Comparison of ENCODE assay signal across 8 cellular contexts in the genomic region with DNA sequence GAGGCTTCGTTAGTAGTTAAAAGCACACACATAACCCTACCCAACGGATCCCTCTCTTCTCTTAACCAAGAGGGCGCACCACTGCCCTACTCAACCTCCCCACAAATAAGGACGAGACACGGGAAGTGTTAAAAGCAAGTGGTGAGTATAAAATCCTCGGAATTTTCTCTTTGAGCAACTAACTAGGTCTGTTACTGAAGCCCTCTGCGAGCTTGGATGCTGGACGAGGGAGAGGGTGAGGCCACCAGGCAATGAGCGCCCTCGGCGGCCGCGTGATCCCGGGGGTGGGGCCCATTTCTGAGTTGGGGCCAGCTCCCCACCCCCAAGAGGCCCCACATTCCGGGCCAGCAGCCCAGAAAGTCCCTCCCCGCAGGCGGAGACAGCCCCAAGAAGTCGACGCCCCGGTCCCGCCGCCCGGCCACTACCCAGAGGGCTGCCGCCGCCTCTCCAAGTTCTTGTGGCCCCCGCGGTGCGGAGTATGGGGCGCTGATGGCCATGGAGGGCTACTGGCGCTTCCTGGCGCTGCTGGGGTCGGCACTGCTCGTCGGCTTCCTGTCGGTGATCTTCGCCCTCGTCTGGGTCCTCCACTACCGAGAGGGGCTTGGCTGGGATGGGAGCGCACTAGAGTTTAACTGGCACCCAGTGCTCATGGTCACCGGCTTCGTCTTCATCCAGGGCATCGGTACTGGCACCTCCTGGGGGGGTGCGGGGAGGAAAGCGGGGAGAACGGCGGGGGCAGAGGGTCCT. TPM values are rescaled to one million over a fixed set of nuclear protein-coding genes. Genes with fewer than 3 reads are reported as not detected.
DNase-seq lines count a peak whose midpoint lies in the region; ATAC-seq and TF ChIP-seq lines count a peak whose summit lies in the region.

A gene with protein sequence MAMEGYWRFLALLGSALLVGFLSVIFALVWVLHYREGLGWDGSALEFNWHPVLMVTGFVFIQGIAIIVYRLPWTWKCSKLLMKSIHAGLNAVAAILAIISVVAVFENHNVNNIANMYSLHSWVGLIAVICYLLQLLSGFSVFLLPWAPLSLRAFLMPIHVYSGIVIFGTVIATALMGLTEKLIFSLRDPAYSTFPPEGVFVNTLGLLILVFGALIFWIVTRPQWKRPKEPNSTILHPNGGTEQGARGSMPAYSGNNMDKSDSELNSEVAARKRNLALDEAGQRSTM (plus strand): TSS at position 418 of the 747 bp plus-strand sequence. CDS start 72 bp downstream, at position 490.

- no peaks in the 10 kb centered on the region for H3K9me3 Mint-ChIP-seq in CD4-positive, alpha-beta T cell
- no peaks in the 10 kb centered on the region for H3K9me3 Mint-ChIP-seq in T-helper 1 cell treated with Interleukin-12 subunit alpha and Interleukin-12 subunit beta and Interleukin-4 antibody, amounts not matched to agents 30 μg/mL and 1 μg/mL, for 36 hours
- no peaks in the 10 kb centered on the region for H3K9me3 Mint-ChIP-seq in effector memory CD8-positive, alpha-beta T cell
- no peaks in the 10 kb centered on the region for H3K9me3 Mint-ChIP-seq in stimulated activated naive CD8-positive, alpha-beta T cell treated with anti-CD3 and anti-CD28 coated beads, Interleukin-15, amount 100 ng/mL, for 72 hours

- no peaks in the 10 kb centered on the region for H3K9me3 ChIP-seq in CD4-positive, alpha-beta T cell (ENCODE audit: control insufficient read depth, low read length)
- no peaks in the 10 kb centered on the region for H3K9me3 ChIP-seq in lower lobe of right lung

- peaks cover 36% of the 10 kb centered on the region for H3K27me3 ChIP-seq in CD4-positive, alpha-beta T cell (ENCODE audit: control insufficient read depth, insufficient read depth, low read length)
- no peaks in the 10 kb centered on the region for H3K27me3 ChIP-seq in lower lobe of right lung (ENCODE audit: low read depth)

- CTCF ChIA-PET in CD4-positive, alpha-beta T cell (lab: Charles Lee) = no interaction called here

- intact Hi-C loops in CD4-positive, alpha-beta T cell (cut with DNase I, micrococcal nuclease) = no loop called here
- intact Hi-C loops in lower lobe of right lung (cut with DNase I) = no loop called here

- no peak within 1 kb of the TSS for H3K27ac ChIP-seq in CD4-positive, alpha-beta T cell (ENCODE audit: low read depth, low read length)
- peak within 1 kb of the TSS; percentile 93 for H3K27ac ChIP-seq in lower lobe of right lung

- peaks cover 62% of the 10 kb centered on the region for H3K27me3 Mint-ChIP-seq in CD4-positive, alpha-beta T cell
- H3K27me3 Mint-ChIP-seq in T-helper 1 cell treated with Interleukin-12 subunit alpha and Interleukin-12 subunit beta and Interleukin-4 antibody, amounts not matched to agents 30 μg/mL and 1 μg/mL, for 36 hours (ENCODE audit: low read depth) = peaks cover 61% of the 10 kb centered on the region
- H3K27me3 Mint-ChIP-seq in effector memory CD8-positive, alpha-beta T cell = peaks cover 50 to 70% of the 10 kb centered on the region in 2 donors
- peaks cover 80% of the 10 kb centered on the region for H3K27me3 Mint-ChIP-seq in stimulated activated naive CD8-positive, alpha-beta T cell treated with anti-CD3 and anti-CD28 coated beads, Interleukin-15, amount 100 ng/mL, for 72 hours

- peaks cover 36% of the 10 kb centered on the region for H3K4me1 ChIP-seq in lower lobe of right lung

- ATAC-seq in CD4-positive, alpha-beta T cell (ENCODE audit: poor library complexity) = no peak
- peak; percentile 43 for ATAC-seq in GM19035 (IDR thresholded peaks at IDR 0.05; ENCODE audit: unreplicated experiment)
- ATAC-seq in HG03460 (IDR thresholded peaks at IDR 0.05; ENCODE audit: unreplicated experiment) = peak; percentile 43
- ATAC-seq in effector memory CD8-positive, alpha-beta T cell (replicated peaks) = peak; percentile 52
- ATAC-seq in lower lobe of right lung = peak; percentile 91 to 92
- peak; percentile 70 for ATAC-seq in stimulated activated naive CD8-positive, alpha-beta T cell treated with anti-CD3 and anti-CD28 coated beads, Interleukin-15, amount 100 ng/mL, for 72 hours

- no peak within 1 kb of the TSS for H3K27ac Mint-ChIP-seq in CD4-positive, alpha-beta T cell
- H3K27ac Mint-ChIP-seq in T-helper 1 cell treated with Interleukin-12 subunit alpha and Interleukin-12 subunit beta and Interleukin-4 antibody, amounts not matched to agents 30 μg/mL and 1 μg/mL, for 36 hours = no peak within 1 kb of the TSS
- no peak within 1 kb of the TSS for H3K27ac Mint-ChIP-seq in effector memory CD8-positive, alpha-beta T cell
- H3K27ac Mint-ChIP-seq in stimulated activated naive CD8-positive, alpha-beta T cell treated with anti-CD3 and anti-CD28 coated beads, Interleukin-15, amount 100 ng/mL, for 72 hours = peak within 1 kb of the TSS in 1 of 2 donors; percentile 74

- DNase-seq in CD4-positive, alpha-beta T cell = peak in 1 of 10 experiments; percentile 0
- no peak for DNase-seq in effector memory CD8-positive, alpha-beta T cell
- DNase-seq in lower lobe of right lung = peak; percentile 90
- DNase-seq in stimulated activated naive CD8-positive, alpha-beta T cell treated with anti-CD3 and anti-CD28 coated beads, Interleukin-15, amount 100 ng/mL, for 72 hours = peak; percentile 34 to 35
- DNase-seq in central memory CD4-positive, alpha-beta T cell = no peak

- H3K4me1 Mint-ChIP-seq in CD4-positive, alpha-beta T cell (ENCODE audit: low read depth) = peaks cover 9% of the 10 kb centered on the region
- peaks cover 7% of the 10 kb centered on the region for H3K4me1 Mint-ChIP-seq in T-helper 1 cell treated with Interleukin-12 subunit alpha and Interleukin-12 subunit beta and Interleukin-4 antibody, amounts not matched to agents 30 μg/mL and 1 μg/mL, for 36 hours (ENCODE audit: low read depth)
- peaks cover 4 to 5% of the 10 kb centered on the region in 2 donors for H3K4me1 Mint-ChIP-seq in effector memory CD8-positive, alpha-beta T cell (ENCODE audit: low read depth in 2 of 2)
- H3K4me1 Mint-ChIP-seq in stimulated activated naive CD8-positive, alpha-beta T cell treated with anti-CD3 and anti-CD28 coated beads, Interleukin-15, amount 100 ng/mL, for 72 hours = peaks cover 19% of the 10 kb centered on the region

- H3K36me3 ChIP-seq in lower lobe of right lung = no peaks in the 10 kb centered on the region

- POLR2A ChIA-PET in CD4-positive, alpha-beta T cell (lab: Charles Lee) = no interaction called here

- TF ChIP-seq CTCF in CD4-positive, alpha-beta T cell (IDR thresholded peaks at IDR 0.05) = no peak
- TF ChIP-seq CTCF in lower lobe of right lung (IDR thresholded peaks at IDR 0.05) = no peak

- no peaks in the 10 kb centered on the region for H3K36me3 Mint-ChIP-seq in CD4-positive, alpha-beta T cell (ENCODE audit: low read depth)
- H3K36me3 Mint-ChIP-seq in T-helper 1 cell treated with Interleukin-12 subunit alpha and Interleukin-12 subunit beta and Interleukin-4 antibody, amounts not matched to agents 30 μg/mL and 1 μg/mL, for 36 hours (ENCODE audit: low read depth) = no peaks in the 10 kb centered on the region
- H3K36me3 Mint-ChIP-seq in effector memory CD8-positive, alpha-beta T cell (ENCODE audit: insufficient read depth) = peaks cover 3% of the 10 kb centered on the region

- peak within 1 kb of the TSS; percentile 89 for H3K4me3 ChIP-seq in lower lobe of right lung

- peak within 1 kb of the TSS; percentile 69 for H3K4me3 Mint-ChIP-seq in CD4-positive, alpha-beta T cell
- peak within 1 kb of the TSS; percentile 81 for H3K4me3 Mint-ChIP-seq in T-helper 1 cell treated with Interleukin-12 subunit alpha and Interleukin-12 subunit beta and Interleukin-4 antibody, amounts not matched to agents 30 μg/mL and 1 μg/mL, for 36 hours
- peak within 1 kb of the TSS; percentile 58 to 80 for H3K4me3 Mint-ChIP-seq in effector memory CD8-positive, alpha-beta T cell
- peak within 1 kb of the TSS; percentile 88 to 91 for H3K4me3 Mint-ChIP-seq in stimulated activated naive CD8-positive, alpha-beta T cell treated with anti-CD3 and anti-CD28 coated beads, Interleukin-15, amount 100 ng/mL, for 72 hours

RNA-seq across cellular contexts. Expression of the gene that starts here (rescaled TPM):
- total RNA-seq in CD4-positive, alpha-beta T cell = under 1 TPM; 0.27 to 0.45 TPM
- 262 TPM for total RNA-seq in lower lobe of right lung

Comparison
In these comparisons a context has a peak if more than half of its experiments do, and no peak if none do; other contexts are left out.
1. RNA of the gene that starts here (total RNA-seq): 262 TPM in lower lobe of right lung (single experiment); 0.27 to 0.45 TPM in CD4-positive, alpha-beta T cell; every median in the first group is over 100 times any median in the second.
2. DNase-seq: peak in lower lobe of right lung (single experiment) and stimulated activated naive CD8-positive, alpha-beta T cell treated with anti-CD3 and anti-CD28 coated beads, Interleukin-15, amount 100 ng/mL, for 72 hours (2 of 2); none in effector memory CD8-positive, alpha-beta T cell (0 of 3) and central memory CD4-positive, alpha-beta T cell (single experiment).
3. Peak in every context shown above with its lines, with median percentiles within 50 percentile points of each other: H3K4me3 Mint-ChIP-seq.